ENCODE assay signal across 22 cellular contexts in genomic region chr14:51041853-51042252, GRCh38.
"Had no signal": no experiment of that assay in that cellular context is flagged by ENCODE, and none has a peak within 500 bp of the region (broad histone marks: within the 10 kb centered on the region; RNA-seq: fewer than 3 reads in every experiment).

No MANE protein-coding gene starts in this region.

- H3K36me3 ChIP-seq: heart right ventricle, left lung, lower lobe of right lung, ovary, prostate gland, vagina had no signal

- H3K27ac ChIP-seq: heart right ventricle, left lung, lower lobe of right lung, ovary, prostate gland, vagina had no signal

- H3K4me1 ChIP-seq: heart right ventricle, left lung, lower lobe of right lung, prostate gland, vagina had no signal

- H3K27me3 ChIP-seq: left lung, ovary, vagina had no signal

- DNase-seq: activated B cell treated with CpG ODN at 0.5 μM for 24 hours; activated CD4-positive, alpha-beta T cell treated with anti-CD3 and anti-CD28 coated beads, Interleukin-2, amount 50 U/mL, for 1 hour; activated CD8-positive, alpha-beta T cell treated with anti-CD3 and anti-CD28 coated beads for 36 hours; activated gamma-delta T cell treated with Interleukin-2 at 50 U/mL for 16 hours; activated naive CD4-positive, alpha-beta T cell treated with anti-CD3 and anti-CD28 coated beads, Interleukin-2, amount 50 U/mL, for 16 hours; activated T-cell treated with anti-CD3 and anti-CD28 coated beads, Interleukin-2, amount 50 U/mL, for 4 hours; amniotic stem cell; central memory CD4-positive, alpha-beta T cell; foreskin fibroblast; heart right ventricle; left lung; lower lobe of right lung; ovary; stimulated activated CD4-positive, alpha-beta T cell treated with anti-CD3 and anti-CD28 coated beads, Interleukin-1b, Interleukin-23, amount 100 ng/mL, for 48 hours; stimulated activated CD4-positive, alpha-beta T cell treated with anti-CD3 and anti-CD28 coated beads, Interleukin-4, amount 100 ng/mL, for 4 hours; stimulated activated CD8-positive, alpha-beta memory T cell treated with anti-CD3 and anti-CD28 coated beads, Interleukin-4, amount 100 ng/mL, for 48 hours; stimulated activated naive CD8-positive, alpha-beta T cell treated with anti-CD3 and anti-CD28 coated beads, Interleukin-15, amount 100 ng/mL, for 72 hours; T-helper 17 cell; T1000 had no signal

- H3K4me2 ChIP-seq: smooth muscle cell had no signal

- H3K9me3 ChIP-seq: heart right ventricle, left lung, lower lobe of right lung, ovary, prostate gland, vagina had no signal

- H3K4me3 ChIP-seq: heart right ventricle, left lung, lower lobe of right lung, ovary, prostate gland, smooth muscle cell, vagina had no signal
